Comparison of ENCODE assay signal across 8 cellular contexts in genomic region chr6:144725731-144726522, GRCh38.
A peak's percentile ranks its signal among the peaks of the same experiment; 100 is the strongest.
DNase-seq lines count a peak whose midpoint lies in the region; ATAC-seq and TF ChIP-seq lines count a peak whose summit lies in the region.

No MANE protein-coding gene starts in this region.

- CTCF ChIA-PET in A673 (lab: Charles Lee): no interaction called here

- 88 to 89% methylated on average over 8 of the region's 8 CpGs for WGBS in upper lobe of left lung, 2 donors

- no peaks in the 10 kb centered on the region for H3K9me3 ChIP-seq in upper lobe of left lung
- H3K9me3 ChIP-seq in A673 (ENCODE audit: low read depth, low read length, poor library complexity, severe bottlenecking): no peaks in the 10 kb centered on the region

- H3K4me3 Mint-ChIP-seq in activated T-cell treated with anti-CD3 and anti-CD28 coated beads, Interleukin-2, amount 50 U/mL, for 72 hours: peak overlapping the region; percentile 18 to 50
- H3K4me3 Mint-ChIP-seq in stimulated activated memory B cell treated with anti-CD40 and anti-IgM and Interleukin-4, amounts not matched to agents 10 μg/mL and 1 μg/mL and 100 μg/mL, for 72 hours: no peak overlapping the region

- TF ChIP-seq EP300 in upper lobe of left lung (IDR thresholded peaks at IDR 0.05): no peak

- H3K4me1 ChIP-seq in upper lobe of left lung: no peaks in the 10 kb centered on the region
- no peaks in the 10 kb centered on the region for H3K4me1 ChIP-seq in A673 (ENCODE audit: insufficient read depth, low read length, poor library complexity, severe bottlenecking)

- TF ChIP-seq POLR2A in upper lobe of left lung (IDR thresholded peaks at IDR 0.05): no peak

- peak; percentile 20 for DNase-seq in activated gamma-delta T cell treated with Interleukin-2 at 50 U/mL for 16 hours
- no peak for DNase-seq in activated gamma-delta T cell (lab: John Stamatoyannopoulos, UW)
- DNase-seq in activated T-cell treated with anti-CD3 and anti-CD28 coated beads, Interleukin-2, amount 50 U/mL, for 72 hours: peak; percentile 30 to 56
- DNase-seq in amniotic stem cell (lab: John Stamatoyannopoulos, UW): no peak
- no peak for DNase-seq in upper lobe of left lung
- no peak for DNase-seq in A673 (ENCODE audit: low spot score)

- POLR2A ChIA-PET in A673 (lab: Charles Lee; ENCODE audit: low non-redundant PET): no interaction called here

- peak overlapping the region; percentile 59 for H3K27ac Mint-ChIP-seq in activated T-cell treated with anti-CD3 and anti-CD28 coated beads, Interleukin-2, amount 50 U/mL, for 72 hours
- no peak overlapping the region for H3K27ac Mint-ChIP-seq in stimulated activated memory B cell treated with anti-CD40 and anti-IgM and Interleukin-4, amounts not matched to agents 10 μg/mL and 1 μg/mL and 100 μg/mL, for 72 hours

- BruUV-seq in A673 (replicated peaks; lab: Mats Ljungman, UMichigan): no TSS peak

- intact Hi-C loops in A673 (cut with micrococcal nuclease; ENCODE audit: unreplicated experiment): no loop called here

- H3K4me1 Mint-ChIP-seq in activated T-cell treated with anti-CD3 and anti-CD28 coated beads, Interleukin-2, amount 50 U/mL, for 72 hours (ENCODE audit: low read depth): peaks cover 61% of the 10 kb centered on the region
- peaks cover 48% of the 10 kb centered on the region for H3K4me1 Mint-ChIP-seq in stimulated activated memory B cell treated with anti-CD40 and anti-IgM and Interleukin-4, amounts not matched to agents 10 μg/mL and 1 μg/mL and 100 μg/mL, for 72 hours

- H3K27me3 ChIP-seq in upper lobe of left lung (no peaks in the 10 kb centered on the region), A673 (replicated peaks; ENCODE audit: insufficient read depth, low read depth, low read length, poor library complexity) (no peaks in the 10 kb centered on the region)

- no peaks in the 10 kb centered on the region for H3K27me3 Mint-ChIP-seq in activated T-cell treated with anti-CD3 and anti-CD28 coated beads, Interleukin-2, amount 50 U/mL, for 72 hours (ENCODE audit: low read depth)
- no peaks in the 10 kb centered on the region for H3K27me3 Mint-ChIP-seq in stimulated activated memory B cell treated with anti-CD40 and anti-IgM and Interleukin-4, amounts not matched to agents 10 μg/mL and 1 μg/mL and 100 μg/mL, for 72 hours

- H3K27ac ChIP-seq in upper lobe of left lung (no peak overlapping the region), A673 (ENCODE audit: low read depth, low read length, poor library complexity, severe bottlenecking) (no peak overlapping the region)

- no peak overlapping the region for H3K4me3 ChIP-seq in upper lobe of left lung
- no peak overlapping the region for H3K4me3 ChIP-seq in A673 (ENCODE audit: low read depth, low read length, poor library complexity, severe bottlenecking)

- no peak for TF ChIP-seq CTCF in upper lobe of left lung (IDR thresholded peaks at IDR 0.05)
- no peak for TF ChIP-seq CTCF in A673 (conservative IDR thresholded peaks at IDR 0.05; ENCODE audit: low read depth, low read length)

- peaks cover 0 to 4% of the 10 kb centered on the region in 2 donors for H3K36me3 Mint-ChIP-seq in activated T-cell treated with anti-CD3 and anti-CD28 coated beads, Interleukin-2, amount 50 U/mL, for 72 hours (ENCODE audit: insufficient read depth in 2 of 2)
- peaks cover 28% of the 10 kb centered on the region for H3K36me3 Mint-ChIP-seq in stimulated activated memory B cell treated with anti-CD40 and anti-IgM and Interleukin-4, amounts not matched to agents 10 μg/mL and 1 μg/mL and 100 μg/mL, for 72 hours

- no peaks in the 10 kb centered on the region for H3K9me3 Mint-ChIP-seq in activated T-cell treated with anti-CD3 and anti-CD28 coated beads, Interleukin-2, amount 50 U/mL, for 72 hours
- H3K9me3 Mint-ChIP-seq in stimulated activated memory B cell treated with anti-CD40 and anti-IgM and Interleukin-4, amounts not matched to agents 10 μg/mL and 1 μg/mL and 100 μg/mL, for 72 hours: peaks cover 3% of the 10 kb centered on the region

- H3K36me3 ChIP-seq in upper lobe of left lung (peaks cover 0 to 12% (median 0%) of the 10 kb centered on the region in 4 donors), A673 (ENCODE audit: insufficient read depth, low read length, poor library complexity, severe bottlenecking) (no peaks in the 10 kb centered on the region)

- ATAC-seq in HG03025 (IDR thresholded peaks at IDR 0.05; ENCODE audit: low FRiP score, unreplicated experiment) (peak; percentile 51), upper lobe of left lung (ENCODE audit: low FRiP score in 2 of 2) (no peak)
- peak; percentile 82 to 95 for ATAC-seq in activated T-cell treated with anti-CD3 and anti-CD28 coated beads, Interleukin-2, amount 50 U/mL, for 72 hours (replicated peaks in 1 of 2)
- peak; percentile 72 for ATAC-seq in stimulated activated memory B cell treated with anti-CD40 and anti-IgM and Interleukin-4, amounts not matched to agents 10 μg/mL and 1 μg/mL and 100 μg/mL, for 72 hours

Comparison
In these comparisons a context has a peak if more than half of its experiments do, and no peak if none do; other contexts are left out.
1. DNase-seq: peak in activated gamma-delta T cell treated with Interleukin-2 at 50 U/mL for 16 hours (single experiment) and activated T-cell treated with anti-CD3 and anti-CD28 coated beads, Interleukin-2, amount 50 U/mL, for 72 hours (2 of 2); none in activated gamma-delta T cell (single experiment), amniotic stem cell (single experiment), upper lobe of left lung (0 of 2) and A673 (single experiment).
2. ATAC-seq: peak in HG03025 (single experiment), activated T-cell treated with anti-CD3 and anti-CD28 coated beads, Interleukin-2, amount 50 U/mL, for 72 hours (2 of 2) and stimulated activated memory B cell treated with anti-CD40 and anti-IgM and Interleukin-4, amounts not matched to agents 10 μg/mL and 1 μg/mL and 100 μg/mL, for 72 hours (single experiment); none in upper lobe of left lung (0 of 2).